In genomic region chr15:42037650-42038049, GRCh38 we compare ENCODE assay signal across 11 cellular contexts. TPM values are rescaled to one million over a fixed set of nuclear protein-coding genes. Genes with fewer than 3 reads are reported as not detected.
DNase-seq lines count a peak whose midpoint lies in the region; ATAC-seq and TF ChIP-seq lines count a peak whose summit lies in the region.
"Had no signal": no experiment of that assay in that cellular context is flagged by ENCODE, and none has a peak within 500 bp of the region (broad histone marks: within the 10 kb centered on the region; RNA-seq: fewer than 3 reads in every experiment).

No MANE protein-coding gene starts in this region.

- H3K27me3 ChIP-seq in right atrium auricular region = no peaks in the 10 kb centered on the region
- H3K27me3 ChIP-seq in heart left ventricle = no peaks in the 10 kb centered on the region

- H3K27me3 Mint-ChIP-seq in activated CD4-positive, alpha-beta memory T cell treated with anti-CD3 and anti-CD28 coated beads, Interleukin-2, amount 10 ng/mL, durations not matched to agents 7 days and 5 days = peaks cover 2% of the 10 kb centered on the region

- no peak overlapping the region for H3K27ac Mint-ChIP-seq in activated CD4-positive, alpha-beta memory T cell treated with anti-CD3 and anti-CD28 coated beads, Interleukin-2, amount 10 ng/mL, durations not matched to agents 7 days and 5 days

- H3K27ac ChIP-seq in right atrium auricular region = no peak overlapping the region
- no peak overlapping the region for H3K27ac ChIP-seq in heart left ventricle

- H3K36me3 ChIP-seq in right atrium auricular region = no peaks in the 10 kb centered on the region
- no peaks in the 10 kb centered on the region for H3K36me3 ChIP-seq in heart left ventricle

- DNase-seq in Right ventricle myocardium inferior (ENCODE audit: missing footprints) (no peak), right atrium auricular region (ENCODE audit: low spot score) (no peak), NCI-H774 (lab: John Stamatoyannopoulos, UW) (peak; percentile 67), heart left ventricle (peak in 3 of 5 donors; percentile 21 to 61 (median 50)), ureter (ENCODE audit: low spot score) (peak; percentile 76), NOMO-1 treated with DMSO at 0.1 percent for 48 hours (lab: John Stamatoyannopoulos, UW; ENCODE audit: unreplicated experiment) (no peak)
- no peak for DNase-seq in activated CD4-positive, alpha-beta memory T cell treated with anti-CD3 and anti-CD28 coated beads, Interleukin-2, amount 10 ng/mL, durations not matched to agents 7 days and 5 days
- DNase-seq: stimulated activated naive CD8-positive, alpha-beta T cell treated with anti-CD3 and anti-CD28 coated beads, Interleukin-15, Interleukin-2, amounts not matched to agents 100 U/mL and 50 U/mL, for 24 hours had no signal

- TF ChIP-seq CTCF in right atrium auricular region (IDR thresholded peaks at IDR 0.05) (no peak), heart left ventricle (IDR thresholded peaks at IDR 0.05) (no peak)

- no peaks in the 10 kb centered on the region for H3K9me3 Mint-ChIP-seq in activated CD4-positive, alpha-beta memory T cell treated with anti-CD3 and anti-CD28 coated beads, Interleukin-2, amount 10 ng/mL, durations not matched to agents 7 days and 5 days

- peaks cover 12% of the 10 kb centered on the region for H3K4me1 Mint-ChIP-seq in activated CD4-positive, alpha-beta memory T cell treated with anti-CD3 and anti-CD28 coated beads, Interleukin-2, amount 10 ng/mL, durations not matched to agents 7 days and 5 days

- ATAC-seq in Right ventricle myocardium inferior (peak; percentile 46), heart left ventricle (peak in 1 of 4 donors; percentile 48), GM19397 (IDR thresholded peaks at IDR 0.05; ENCODE audit: unreplicated experiment) (no peak)
- ATAC-seq: stimulated activated naive CD8-positive, alpha-beta T cell treated with anti-CD3 and anti-CD28 coated beads, Interleukin-15, Interleukin-2, amounts not matched to agents 100 U/mL and 50 U/mL, for 24 hours had no signal

- no peak for TF ChIP-seq POLR2A in heart left ventricle (IDR thresholded peaks at IDR 0.05)

- H3K9me3 ChIP-seq in right atrium auricular region (no peaks in the 10 kb centered on the region), heart left ventricle (no peaks in the 10 kb centered on the region)

- CTCF ChIA-PET in activated CD4-positive, alpha-beta memory T cell treated with anti-CD3 and anti-CD28 coated beads, Interleukin-2, amount 10 ng/mL, durations not matched to agents 7 days and 5 days (lab: Charles Lee) = no interaction called here

- H3K4me1 ChIP-seq in right atrium auricular region (peaks cover 0 to 4% of the 10 kb centered on the region in 2 donors), heart left ventricle (peaks cover 0 to 7% (median 0%) of the 10 kb centered on the region in 12 donors)

- H3K4me3 Mint-ChIP-seq in activated CD4-positive, alpha-beta memory T cell treated with anti-CD3 and anti-CD28 coated beads, Interleukin-2, amount 10 ng/mL, durations not matched to agents 7 days and 5 days = no peak overlapping the region

- intact Hi-C loops in Right ventricle myocardium inferior (cut with DNase I) (no loop called here), heart left ventricle (cut with DNase I) (no loop called here)

- H3K4me3 ChIP-seq in right atrium auricular region = no peak overlapping the region
- no peak overlapping the region for H3K4me3 ChIP-seq in heart left ventricle

- no peaks in the 10 kb centered on the region for H3K36me3 Mint-ChIP-seq in activated CD4-positive, alpha-beta memory T cell treated with anti-CD3 and anti-CD28 coated beads, Interleukin-2, amount 10 ng/mL, durations not matched to agents 7 days and 5 days (ENCODE audit: low read depth)

- POLR2A ChIA-PET in activated CD4-positive, alpha-beta memory T cell treated with anti-CD3 and anti-CD28 coated beads, Interleukin-2, amount 10 ng/mL, durations not matched to agents 7 days and 5 days (lab: Charles Lee) = no interaction called here

- 62 to 76% (median 68%) methylated on average over 9 of the region's 9 CpGs for WGBS in heart left ventricle, 4 donors

RNA-seq across cellular contexts. Expression of gene PLA2G4E, which starts 16.8 kb away (rescaled TPM):
- 0.05 TPM for total RNA-seq in Right ventricle myocardium inferior
- total RNA-seq in right atrium auricular region = under 1 TPM in 1 of 2 donors, not detected in 1; 0.11 TPM
- total RNA-seq in heart left ventricle = 1 to 10 TPM in 1 of 9 donors, under 1 TPM in 3, not detected in 5; 0.05 to 1.1 (median 0.05) TPM
- under 1 TPM in 1 of 2 donors, not detected in 1; 0.01 TPM for polyA plus RNA-seq in heart left ventricle
- 0.34 TPM for total RNA-seq in ureter
- not detected for total RNA-seq in activated CD4-positive, alpha-beta memory T cell treated with anti-CD3 and anti-CD28 coated beads, Interleukin-2, amount 10 ng/mL, durations not matched to agents 7 days and 5 days
- total RNA-seq: dermis microvascular lymphatic vessel endothelial cell, myocyte had no signal

RNA-seq across cellular contexts. Expression of gene PLA2G4D, which starts 56.7 kb away (rescaled TPM):
- total RNA-seq in Right ventricle myocardium inferior (not detected), right atrium auricular region (not detected), heart left ventricle (not detected), ureter (0.13 TPM)
- not detected for polyA plus RNA-seq in heart left ventricle
- total RNA-seq in activated CD4-positive, alpha-beta memory T cell treated with anti-CD3 and anti-CD28 coated beads, Interleukin-2, amount 10 ng/mL, durations not matched to agents 7 days and 5 days = not detected
- total RNA-seq: dermis microvascular lymphatic vessel endothelial cell, myocyte had no signal

Comparison
In these comparisons a context has a peak if more than half of its experiments do, and no peak if none do; other contexts are left out.
1. DNase-seq: peak in NCI-H774 (single experiment), heart left ventricle (3 of 5) and ureter (single experiment); none in Right ventricle myocardium inferior (single experiment), right atrium auricular region (single experiment), NOMO-1 treated with DMSO at 0.1 percent for 48 hours (single experiment) and activated CD4-positive, alpha-beta memory T cell treated with anti-CD3 and anti-CD28 coated beads, Interleukin-2, amount 10 ng/mL, durations not matched to agents 7 days and 5 days (single experiment).